ENCODE assay signal across 1 cellular context in genomic region chr16:23452572-23453337, GRCh38.
A peak's percentile ranks its signal among the peaks of the same experiment; 100 is the strongest.
TF ChIP-seq lines count a peak whose summit lies in the region.

Gene COG7 (minus strand): TSS chr16:23453189. CDS start chr16:23452994, 195 bp downstream.

TF ChIP-seq in HepG2, 621 proteins besides CTCF, POLR2A, EP300 and RAD21 (continued from another document and continues in another):
- TF ChIP-seq ZNF18 (CRISPR knock-in tag; IDR thresholded peaks at IDR 0.05; ENCODE audit: insufficient replicate concordance) (peak; percentile 83), ZBTB7B (CRISPR knock-in tag; IDR thresholded peaks at IDR 0.05) (peak; percentile 94; the same call in 1 of the 2 replicates), XBP1 (CRISPR knock-in tag; IDR thresholded peaks at IDR 0.05) (no peak; the same call in 1 of the 2 replicates), NFYB (CRISPR knock-in tag; IDR thresholded peaks at IDR 0.05) (peak; percentile 25; the same call in 1 of the 2 replicates), TP53 (CRISPR knock-in tag; conservative IDR thresholded peaks at IDR 0.05) (peak; percentile 80), U2AF2 (IDR thresholded peaks at IDR 0.05; ENCODE audit: low read depth, low read length) (no peak), ZNF382 (CRISPR knock-in tag; IDR thresholded peaks at IDR 0.05; ENCODE audit: borderline replicate concordance) (no peak), XRCC5 (optimal IDR thresholded peaks at IDR 0.05; ENCODE audit: low read length) (peak; percentile 88), ZNF234 (CRISPR knock-in tag; conservative IDR thresholded peaks at IDR 0.05) (peak; percentile 66; the same call in 1 of the 2 replicates), NFKB2 (CRISPR knock-in tag; IDR thresholded peaks at IDR 0.05; ENCODE audit: borderline replicate concordance) (peak; percentile 98; the same call in 1 of the 2 replicates), TRIM24 (CRISPR knock-in tag; IDR thresholded peaks at IDR 0.05) (no peak), ZNF274 (CRISPR knock-in tag; IDR thresholded peaks at IDR 0.05) (peak; percentile 97), HCFC1 (IDR thresholded peaks at IDR 0.05; ENCODE audit: low read depth, low read length) (peak; percentile 71), MIXL1 (CRISPR knock-in tag; IDR thresholded peaks at IDR 0.05) (peak; percentile 43; the same call in 1 of the 2 replicates), IRF2 (CRISPR knock-in tag; IDR thresholded peaks at IDR 0.05) (peak; percentile 95), SMARCE1 (IDR thresholded peaks at IDR 0.05; ENCODE audit: borderline replicate concordance) (no peak), ZNF337 (CRISPR knock-in tag; IDR thresholded peaks at IDR 0.05; ENCODE audit: borderline replicate concordance, low read depth) (peak; percentile 87; the same call in 1 of the 2 replicates), MXI1 (IDR thresholded peaks at IDR 0.05; ENCODE audit: borderline replicate concordance, low read depth, low read length) (peak; percentile 98), ZNF451 (CRISPR knock-in tag; IDR thresholded peaks at IDR 0.05) (peak; percentile 95), MYPOP (CRISPR knock-in tag; IDR thresholded peaks at IDR 0.05) (peak; percentile 97), NFIB (CRISPR knock-in tag; IDR thresholded peaks at IDR 0.05; ENCODE audit: borderline replicate concordance) (no peak), ZNF775 (CRISPR knock-in tag; IDR thresholded peaks at IDR 0.05; ENCODE audit: borderline replicate concordance) (peak; percentile 92), TAF15 (IDR thresholded peaks at IDR 0.05; ENCODE audit: low read depth, low read length, poor library complexity, severe bottlenecking) (no peak), ZNF761 (CRISPR knock-in tag; conservative IDR thresholded peaks at IDR 0.05) (peak; percentile 97; the same call in 1 of the 2 replicates), HDAC6 (IDR thresholded peaks at IDR 0.05; ENCODE audit: low read depth, low read length) (no peak), MIER2 (CRISPR knock-in tag; IDR thresholded peaks at IDR 0.05) (peak; percentile 72; the same call in 1 of the 2 replicates), ZSCAN9 (CRISPR knock-in tag; IDR thresholded peaks at IDR 0.05; ENCODE audit: borderline replicate concordance) (peak; percentile 88), STAT5B (CRISPR knock-in tag; IDR thresholded peaks at IDR 0.05) (peak; percentile 5), ATF1 (CRISPR knock-in tag; IDR thresholded peaks at IDR 0.05) (peak; percentile 58; the same call in 1 of the 2 replicates), PPARG (CRISPR knock-in tag; conservative IDR thresholded peaks at IDR 0.05) (peak; percentile 86), LBX2 (CRISPR knock-in tag; IDR thresholded peaks at IDR 0.05; ENCODE audit: borderline replicate concordance) (peak; percentile 89; the same call in 1 of the 2 replicates), NCOA1 (CRISPR knock-in tag; IDR thresholded peaks at IDR 0.05) (no peak), ZNF44 (CRISPR knock-in tag; IDR thresholded peaks at IDR 0.05) (peak; percentile 92; the same call in 1 of the 2 replicates), TGIF2 (CRISPR knock-in tag; IDR thresholded peaks at IDR 0.05) (peak; percentile 94), ZMAT3 (CRISPR knock-in tag; conservative IDR thresholded peaks at IDR 0.05) (peak; percentile 92), HOXA9 (CRISPR knock-in tag; IDR thresholded peaks at IDR 0.05; ENCODE audit: borderline replicate concordance) (0 out of 2 replicates have a peak, but pooled peaks have one; percentile 47), PCBP1 (IDR thresholded peaks at IDR 0.05; ENCODE audit: borderline replicate concordance, low read depth, low read length) (peak; percentile 92), ZNF552 (CRISPR knock-in tag; IDR thresholded peaks at IDR 0.05; ENCODE audit: borderline replicate concordance) (peak; percentile 90), ZNF850 (CRISPR knock-in tag; conservative IDR thresholded peaks at IDR 0.05) (no peak; the same call in 1 of the 2 replicates), ZC3H13 (CRISPR knock-in tag; IDR thresholded peaks at IDR 0.05) (peak; percentile 89), CREB1 (IDR thresholded peaks at IDR 0.05) (no peak; the same call in 1 of the 2 replicates), CREB1 (CRISPR knock-in tag; IDR thresholded peaks at IDR 0.05) (peak; percentile 83), ZBTB3 (CRISPR knock-in tag; IDR thresholded peaks at IDR 0.05; ENCODE audit: borderline replicate concordance, low read depth) (peak; percentile 71; the same call in 1 of the 2 replicates), RELA (CRISPR knock-in tag; IDR thresholded peaks at IDR 0.05) (peak; percentile 51; the same call in 1 of the 2 replicates), ZNF567 (CRISPR knock-in tag; IDR thresholded peaks at IDR 0.05; ENCODE audit: borderline replicate concordance) (peak; percentile 77), GATA4 (IDR thresholded peaks at IDR 0.05; ENCODE audit: borderline replicate concordance, low read depth) (peak; percentile 51; the same call in 1 of the 2 replicates), GTF2F1 (IDR thresholded peaks at IDR 0.05; ENCODE audit: low read length) (no peak), MIER3 (CRISPR knock-in tag; IDR thresholded peaks at IDR 0.05; ENCODE audit: borderline replicate concordance) (peak; percentile 83), ZNF7 (CRISPR knock-in tag; IDR thresholded peaks at IDR 0.05) (peak; percentile 17; the same call in 1 of the 2 replicates), KDM5B (CRISPR knock-in tag; IDR thresholded peaks at IDR 0.05; ENCODE audit: borderline replicate concordance) (peak; percentile 97; the same call in 1 of the 2 replicates)
- TF ChIP-seq, protein P1, sequence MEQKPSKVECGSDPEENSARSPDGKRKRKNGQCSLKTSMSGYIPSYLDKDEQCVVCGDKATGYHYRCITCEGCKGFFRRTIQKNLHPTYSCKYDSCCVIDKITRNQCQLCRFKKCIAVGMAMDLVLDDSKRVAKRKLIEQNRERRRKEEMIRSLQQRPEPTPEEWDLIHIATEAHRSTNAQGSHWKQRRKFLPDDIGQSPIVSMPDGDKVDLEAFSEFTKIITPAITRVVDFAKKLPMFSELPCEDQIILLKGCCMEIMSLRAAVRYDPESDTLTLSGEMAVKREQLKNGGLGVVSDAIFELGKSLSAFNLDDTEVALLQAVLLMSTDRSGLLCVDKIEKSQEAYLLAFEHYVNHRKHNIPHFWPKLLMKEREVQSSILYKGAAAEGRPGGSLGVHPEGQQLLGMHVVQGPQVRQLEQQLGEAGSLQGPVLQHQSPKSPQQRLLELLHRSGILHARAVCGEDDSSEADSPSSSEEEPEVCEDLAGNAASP (CRISPR knock-in tag; IDR thresholded peaks at IDR 0.05; ENCODE audit: borderline replicate concordance), result peak; percentile 77
- TF ChIP-seq, protein P2, sequence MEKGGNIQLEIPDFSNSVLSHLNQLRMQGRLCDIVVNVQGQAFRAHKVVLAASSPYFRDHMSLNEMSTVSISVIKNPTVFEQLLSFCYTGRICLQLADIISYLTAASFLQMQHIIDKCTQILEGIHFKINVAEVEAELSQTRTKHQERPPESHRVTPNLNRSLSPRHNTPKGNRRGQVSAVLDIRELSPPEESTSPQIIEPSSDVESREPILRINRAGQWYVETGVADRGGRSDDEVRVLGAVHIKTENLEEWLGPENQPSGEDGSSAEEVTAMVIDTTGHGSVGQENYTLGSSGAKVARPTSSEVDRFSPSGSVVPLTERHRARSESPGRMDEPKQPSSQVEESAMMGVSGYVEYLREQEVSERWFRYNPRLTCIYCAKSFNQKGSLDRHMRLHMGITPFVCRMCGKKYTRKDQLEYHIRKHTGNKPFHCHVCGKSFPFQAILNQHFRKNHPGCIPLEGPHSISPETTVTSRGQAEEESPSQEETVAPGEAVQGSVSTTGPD (CRISPR knock-in tag; IDR thresholded peaks at IDR 0.05), result 0 out of 2 replicates have a peak, but pooled peaks have one; percentile 20
- TF ChIP-seq, protein P3, sequence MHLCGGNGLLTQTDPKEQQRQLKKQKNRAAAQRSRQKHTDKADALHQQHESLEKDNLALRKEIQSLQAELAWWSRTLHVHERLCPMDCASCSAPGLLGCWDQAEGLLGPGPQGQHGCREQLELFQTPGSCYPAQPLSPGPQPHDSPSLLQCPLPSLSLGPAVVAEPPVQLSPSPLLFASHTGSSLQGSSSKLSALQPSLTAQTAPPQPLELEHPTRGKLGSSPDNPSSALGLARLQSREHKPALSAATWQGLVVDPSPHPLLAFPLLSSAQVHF (CRISPR knock-in tag; IDR thresholded peaks at IDR 0.05), result no peak
- TF ChIP-seq, protein P4, sequence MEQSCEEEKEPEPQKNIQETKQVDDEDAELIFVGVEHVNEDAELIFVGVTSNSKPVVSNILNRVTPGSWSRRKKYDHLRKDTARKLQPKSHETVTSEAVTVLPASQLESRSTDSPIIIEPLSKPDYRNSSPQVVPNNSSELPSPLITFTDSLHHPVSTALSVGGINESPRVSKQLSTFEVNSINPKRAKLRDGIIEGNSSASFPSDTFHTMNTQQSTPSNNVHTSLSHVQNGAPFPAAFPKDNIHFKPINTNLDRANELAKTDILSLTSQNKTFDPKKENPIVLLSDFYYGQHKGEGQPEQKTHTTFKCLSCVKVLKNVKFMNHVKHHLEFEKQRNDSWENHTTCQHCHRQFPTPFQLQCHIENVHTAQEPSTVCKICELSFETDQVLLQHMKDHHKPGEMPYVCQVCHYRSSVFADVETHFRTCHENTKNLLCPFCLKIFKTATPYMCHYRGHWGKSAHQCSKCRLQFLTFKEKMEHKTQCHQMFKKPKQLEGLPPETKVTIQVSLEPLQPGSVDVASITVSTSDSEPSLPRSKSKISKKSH (CRISPR knock-in tag; IDR thresholded peaks at IDR 0.05; ENCODE audit: borderline replicate concordance), result peak; percentile 94; the same call in 1 of the 2 replicates
- TF ChIP-seq, protein P5, sequence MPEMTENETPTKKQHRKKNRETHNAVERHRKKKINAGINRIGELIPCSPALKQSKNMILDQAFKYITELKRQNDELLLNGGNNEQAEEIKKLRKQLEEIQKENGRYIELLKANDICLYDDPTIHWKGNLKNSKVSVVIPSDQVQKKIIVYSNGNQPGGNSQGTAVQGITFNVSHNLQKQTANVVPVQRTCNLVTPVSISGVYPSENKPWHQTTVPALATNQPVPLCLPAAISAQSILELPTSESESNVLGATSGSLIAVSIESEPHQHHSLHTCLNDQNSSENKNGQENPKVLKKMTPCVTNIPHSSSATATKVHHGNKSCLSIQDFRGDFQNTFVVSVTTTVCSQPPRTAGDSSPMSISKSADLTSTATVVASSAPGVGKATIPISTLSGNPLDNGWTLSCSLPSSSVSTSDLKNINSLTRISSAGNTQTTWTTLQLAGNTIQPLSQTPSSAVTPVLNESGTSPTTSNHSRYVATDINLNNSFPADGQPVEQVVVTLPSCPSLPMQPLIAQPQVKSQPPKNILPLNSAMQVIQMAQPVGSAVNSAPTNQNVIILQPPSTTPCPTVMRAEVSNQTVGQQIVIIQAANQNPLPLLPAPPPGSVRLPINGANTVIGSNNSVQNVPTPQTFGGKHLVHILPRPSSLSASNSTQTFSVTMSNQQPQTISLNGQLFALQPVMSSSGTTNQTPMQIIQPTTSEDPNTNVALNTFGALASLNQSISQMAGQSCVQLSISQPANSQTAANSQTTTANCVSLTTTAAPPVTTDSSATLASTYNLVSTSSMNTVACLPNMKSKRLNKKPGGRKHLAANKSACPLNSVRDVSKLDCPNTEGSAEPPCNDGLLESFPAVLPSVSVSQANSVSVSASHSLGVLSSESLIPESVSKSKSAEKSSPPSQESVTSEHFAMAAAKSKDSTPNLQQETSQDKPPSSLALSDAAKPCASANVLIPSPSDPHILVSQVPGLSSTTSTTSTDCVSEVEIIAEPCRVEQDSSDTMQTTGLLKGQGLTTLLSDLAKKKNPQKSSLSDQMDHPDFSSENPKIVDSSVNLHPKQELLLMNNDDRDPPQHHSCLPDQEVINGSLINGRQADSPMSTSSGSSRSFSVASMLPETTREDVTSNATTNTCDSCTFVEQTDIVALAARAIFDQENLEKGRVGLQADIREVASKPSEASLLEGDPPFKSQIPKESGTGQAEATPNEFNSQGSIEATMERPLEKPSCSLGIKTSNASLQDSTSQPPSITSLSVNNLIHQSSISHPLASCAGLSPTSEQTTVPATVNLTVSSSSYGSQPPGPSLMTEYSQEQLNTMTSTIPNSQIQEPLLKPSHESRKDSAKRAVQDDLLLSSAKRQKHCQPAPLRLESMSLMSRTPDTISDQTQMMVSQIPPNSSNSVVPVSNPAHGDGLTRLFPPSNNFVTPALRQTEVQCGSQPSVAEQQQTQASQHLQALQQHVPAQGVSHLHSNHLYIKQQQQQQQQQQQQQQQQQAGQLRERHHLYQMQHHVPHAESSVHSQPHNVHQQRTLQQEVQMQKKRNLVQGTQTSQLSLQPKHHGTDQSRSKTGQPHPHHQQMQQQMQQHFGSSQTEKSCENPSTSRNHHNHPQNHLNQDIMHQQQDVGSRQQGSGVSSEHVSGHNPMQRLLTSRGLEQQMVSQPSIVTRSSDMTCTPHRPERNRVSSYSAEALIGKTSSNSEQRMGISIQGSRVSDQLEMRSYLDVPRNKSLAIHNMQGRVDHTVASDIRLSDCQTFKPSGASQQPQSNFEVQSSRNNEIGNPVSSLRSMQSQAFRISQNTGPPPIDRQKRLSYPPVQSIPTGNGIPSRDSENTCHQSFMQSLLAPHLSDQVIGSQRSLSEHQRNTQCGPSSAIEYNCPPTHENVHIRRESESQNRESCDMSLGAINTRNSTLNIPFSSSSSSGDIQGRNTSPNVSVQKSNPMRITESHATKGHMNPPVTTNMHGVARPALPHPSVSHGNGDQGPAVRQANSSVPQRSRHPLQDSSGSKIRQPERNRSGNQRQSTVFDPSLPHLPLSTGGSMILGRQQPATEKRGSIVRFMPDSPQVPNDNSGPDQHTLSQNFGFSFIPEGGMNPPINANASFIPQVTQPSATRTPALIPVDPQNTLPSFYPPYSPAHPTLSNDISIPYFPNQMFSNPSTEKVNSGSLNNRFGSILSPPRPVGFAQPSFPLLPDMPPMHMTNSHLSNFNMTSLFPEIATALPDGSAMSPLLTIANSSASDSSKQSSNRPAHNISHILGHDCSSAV (CRISPR knock-in tag; IDR thresholded peaks at IDR 0.05; ENCODE audit: borderline replicate concordance), result peak; percentile 97; the same call in 1 of the 2 replicates
